In genomic region chr16:29877266-29877961, GRCh38 we compare ENCODE assay signal across 8 cellular contexts.
A peak's percentile ranks its signal among the peaks of the same experiment; 100 is the strongest.
DNase-seq lines count a peak whose midpoint lies in the region; ATAC-seq lines count a peak whose summit lies in the region.

No MANE protein-coding gene starts in this region.

- peak; percentile 70 for ATAC-seq in stimulated activated naive CD8-positive, alpha-beta T cell treated with anti-CD3 and anti-CD28 coated beads, Interleukin-15, Interleukin-2, amounts not matched to agents 100 U/mL and 50 U/mL, for 24 hours
- ATAC-seq in HG02642 (IDR thresholded peaks at IDR 0.05; ENCODE audit: poor library complexity, unreplicated experiment) = no peak

- DNase-seq in GM03348 (ENCODE audit: low spot score) (peak; percentile 38), NCI-H187 (lab: John Stamatoyannopoulos, UW) (peak; percentile 84 to 85), iris pigment epithelial cell (ENCODE audit: low read depth) (peak; percentile 56), cortex of kidney (lab: John Stamatoyannopoulos, UW) (no peak), 8988T (no peak)
- peak; percentile 78 for DNase-seq in activated effector memory CD4-positive, alpha-beta T cell treated with anti-CD3 and anti-CD28 coated beads, Interleukin-2, amount 50 U/mL, for 16 hours
- DNase-seq in stimulated activated naive CD8-positive, alpha-beta T cell treated with anti-CD3 and anti-CD28 coated beads, Interleukin-15, Interleukin-2, amounts not matched to agents 100 U/mL and 50 U/mL, for 24 hours = peak; percentile 69

Comparison
In these comparisons a context has a peak if more than half of its experiments do, and no peak if none do; other contexts are left out.
1. DNase-seq: peak in GM03348 (single experiment), NCI-H187 (2 of 2), activated effector memory CD4-positive, alpha-beta T cell treated with anti-CD3 and anti-CD28 coated beads, Interleukin-2, amount 50 U/mL, for 16 hours (single experiment), iris pigment epithelial cell (single experiment) and stimulated activated naive CD8-positive, alpha-beta T cell treated with anti-CD3 and anti-CD28 coated beads, Interleukin-15, Interleukin-2, amounts not matched to agents 100 U/mL and 50 U/mL, for 24 hours (single experiment); none in cortex of kidney (single experiment) and 8988T (single experiment).